ENCODE assay signal across 8 cellular contexts in genomic region chr7:55963584-55964168, GRCh38. TPM values are rescaled to one million over a fixed set of nuclear protein-coding genes. Genes with fewer than 3 reads are reported as not detected.
DNase-seq lines count a peak whose midpoint lies in the region; ATAC-seq lines count a peak whose summit lies in the region.

No MANE protein-coding gene starts in this region.

- H3K4me3 Mint-ChIP-seq in activated T-helper 17 cell treated with anti-CD3 and anti-CD28 coated beads, Interleukin-2, amount 50 U/mL, for 72 hours = peak overlapping the region; percentile 69
- H3K4me3 Mint-ChIP-seq in stimulated activated memory B cell treated with anti-CD40 and anti-IgM and Interleukin-4, amounts not matched to agents 10 μg/mL and 1 μg/mL and 100 μg/mL, for 72 hours = peak overlapping the region; percentile 79

- 0 out of 2 replicates have a peak, but pooled peaks cover 6% of the 10 kb centered on the region for H3K4me1 ChIP-seq in HUES48 (ENCODE audit: control insufficient read depth, insufficient read depth, low read length)
- H3K4me1 ChIP-seq in iPS-20b (ENCODE audit: insufficient read depth, low read length) = no peaks in the 10 kb centered on the region; the same call in 1 of the 2 replicates
- H3K4me1 ChIP-seq in aorta (ENCODE audit: control insufficient read depth in 1 of 2, insufficient read depth in 2 of 2, low read length in 2 of 2) = no peaks in the 10 kb centered on the region

- no peak for DNase-seq in HuH-7.5 (ENCODE audit: low spot score)
- no peak for DNase-seq in aorta
- no peak for DNase-seq in NCI-H524 (lab: John Stamatoyannopoulos, UW)

- no peaks in the 10 kb centered on the region for H3K27me3 Mint-ChIP-seq in activated T-helper 17 cell treated with anti-CD3 and anti-CD28 coated beads, Interleukin-2, amount 50 U/mL, for 72 hours
- H3K27me3 Mint-ChIP-seq in stimulated activated memory B cell treated with anti-CD40 and anti-IgM and Interleukin-4, amounts not matched to agents 10 μg/mL and 1 μg/mL and 100 μg/mL, for 72 hours = no peaks in the 10 kb centered on the region

- no peaks in the 10 kb centered on the region for H3K9me3 ChIP-seq in HUES48 (ENCODE audit: control insufficient read depth, insufficient read depth, low read length)
- H3K9me3 ChIP-seq in iPS-20b (ENCODE audit: insufficient read depth, low read depth, low read length) = no peaks in the 10 kb centered on the region
- H3K9me3 ChIP-seq in aorta (ENCODE audit: control insufficient read depth, low read length) = no peaks in the 10 kb centered on the region

- peak overlapping the region; percentile 86 for H3K27ac Mint-ChIP-seq in activated T-helper 17 cell treated with anti-CD3 and anti-CD28 coated beads, Interleukin-2, amount 50 U/mL, for 72 hours
- peak overlapping the region; percentile 68 for H3K27ac Mint-ChIP-seq in stimulated activated memory B cell treated with anti-CD40 and anti-IgM and Interleukin-4, amounts not matched to agents 10 μg/mL and 1 μg/mL and 100 μg/mL, for 72 hours

- H3K9me3 Mint-ChIP-seq in activated T-helper 17 cell treated with anti-CD3 and anti-CD28 coated beads, Interleukin-2, amount 50 U/mL, for 72 hours = no peaks in the 10 kb centered on the region
- H3K9me3 Mint-ChIP-seq in stimulated activated memory B cell treated with anti-CD40 and anti-IgM and Interleukin-4, amounts not matched to agents 10 μg/mL and 1 μg/mL and 100 μg/mL, for 72 hours = no peaks in the 10 kb centered on the region

- H3K9ac ChIP-seq in HUES48 (ENCODE audit: low read depth, low read length) (no peak overlapping the region), iPS-20b (ENCODE audit: low read depth, low read length) (no peak overlapping the region)

- H3K27ac ChIP-seq in HUES48 (ENCODE audit: low read depth, low read length) (no peak overlapping the region), iPS-20b (ENCODE audit: low read length) (no peak overlapping the region), aorta (ENCODE audit: low read depth in 1 of 2, low read length in 2 of 2) (no peak overlapping the region)

- WGBS in aorta, 2 donors = 75 to 78% methylated on average over 15 of the region's 15 CpGs

- H3K36me3 ChIP-seq in HUES48 (ENCODE audit: control insufficient read depth, insufficient read depth, low read length) = 0 out of 2 replicates have a peak, but pooled peaks cover 4% of the 10 kb centered on the region
- H3K36me3 ChIP-seq in iPS-20b (ENCODE audit: insufficient read depth, low read depth, low read length) = peaks cover 3% of the 10 kb centered on the region; the same call in 1 of the 2 replicates
- no peaks in the 10 kb centered on the region for H3K36me3 ChIP-seq in aorta (ENCODE audit: control insufficient read depth in 1 of 2, insufficient read depth in 2 of 2, low read length in 1 of 2)

- H3K4me3 ChIP-seq in HUES48 (ENCODE audit: low read depth, low read length) = peak overlapping the region; percentile 51
- H3K4me3 ChIP-seq in iPS-20b (ENCODE audit: low read length) = peak overlapping the region; percentile 50; the same call in 1 of the 2 replicates
- no peak overlapping the region for H3K4me3 ChIP-seq in aorta (ENCODE audit: low read length in 2 of 2)

- intact Hi-C loops in aorta (cut with DNase I) = loop anchor here (5.0 to 10.0 kb wide), 2 partner anchors 66 to 319 kb away; no protein-coding TSS in a partner anchor

- peaks cover under 1% of the 10 kb centered on the region for H3K36me3 Mint-ChIP-seq in activated T-helper 17 cell treated with anti-CD3 and anti-CD28 coated beads, Interleukin-2, amount 50 U/mL, for 72 hours (ENCODE audit: low read depth)
- H3K36me3 Mint-ChIP-seq in stimulated activated memory B cell treated with anti-CD40 and anti-IgM and Interleukin-4, amounts not matched to agents 10 μg/mL and 1 μg/mL and 100 μg/mL, for 72 hours = peaks cover 16% of the 10 kb centered on the region

- ATAC-seq in activated T-helper 17 cell treated with anti-CD3 and anti-CD28 coated beads, Interleukin-2, amount 50 U/mL, for 72 hours (replicated peaks) = no peak
- ATAC-seq in stimulated activated memory B cell treated with anti-CD40 and anti-IgM and Interleukin-4, amounts not matched to agents 10 μg/mL and 1 μg/mL and 100 μg/mL, for 72 hours = no peak
- ATAC-seq in aorta (ENCODE audit: low FRiP score) (no peak), GM21367 (IDR thresholded peaks at IDR 0.05; ENCODE audit: unreplicated experiment) (no peak)

- H3K4me1 Mint-ChIP-seq in activated T-helper 17 cell treated with anti-CD3 and anti-CD28 coated beads, Interleukin-2, amount 50 U/mL, for 72 hours = peaks cover 18% of the 10 kb centered on the region
- H3K4me1 Mint-ChIP-seq in stimulated activated memory B cell treated with anti-CD40 and anti-IgM and Interleukin-4, amounts not matched to agents 10 μg/mL and 1 μg/mL and 100 μg/mL, for 72 hours = peaks cover 38% of the 10 kb centered on the region

- H3K27me3 ChIP-seq in HUES48 (ENCODE audit: control insufficient read depth, insufficient read depth, low read length) = peaks cover 6% of the 10 kb centered on the region; the same call in 1 of the 2 replicates
- H3K27me3 ChIP-seq in iPS-20b (ENCODE audit: insufficient read depth, low read length) = peaks cover 18% of the 10 kb centered on the region
- no peaks in the 10 kb centered on the region for H3K27me3 ChIP-seq in aorta (ENCODE audit: control insufficient read depth in 1 of 2, insufficient read depth in 2 of 2, low read length in 1 of 2)

RNA-seq across cellular contexts. Expression of gene NIPSNAP2, which starts 0.7 kb away (rescaled TPM):
- 10 to 100 TPM; 36.6 to 57.3 TPM for total RNA-seq in activated T-helper 17 cell treated with anti-CD3 and anti-CD28 coated beads, Interleukin-2, amount 50 U/mL, for 72 hours
- total RNA-seq in aorta = 10 to 100 TPM; 40.9 to 47.8 TPM
- polyA plus RNA-seq in aorta = 10 to 100 TPM; 34.3 to 53.1 TPM

RNA-seq across cellular contexts. Expression of gene MRPS17, which starts 12.0 kb away (rescaled TPM):
- total RNA-seq in activated T-helper 17 cell treated with anti-CD3 and anti-CD28 coated beads, Interleukin-2, amount 50 U/mL, for 72 hours = 10 to 100 TPM; 12.4 to 23.6 TPM
- total RNA-seq in aorta = 1 to 10 TPM; 8.6 to 9.0 TPM
- 1 to 10 TPM; 7.9 to 9.4 TPM for polyA plus RNA-seq in aorta

Comparison
In these comparisons a context has a peak if more than half of its experiments do, and no peak if none do; other contexts are left out.
1. H3K4me3 ChIP-seq: peak in HUES48 (single experiment) and iPS-20b (single experiment); none in aorta (0 of 2).